In genomic region chr6:103255132-103255531, GRCh38 we compare ENCODE assay signal across 37 cellular contexts.
"Had no signal": no experiment of that assay in that cellular context is flagged by ENCODE, and none has a peak within 500 bp of the region (broad histone marks: within the 10 kb centered on the region; RNA-seq: fewer than 3 reads in every experiment).

No MANE protein-coding gene starts in this region.

- H3K27me3 ChIP-seq: adrenal gland, ascending aorta, body of pancreas, brain microvascular endothelial cell, breast epithelium, cardiac muscle cell had no signal

- H3K27me3 Mint-ChIP-seq: activated naive CD4-positive, alpha-beta T cell treated with anti-CD3 and anti-CD28 coated beads, Interleukin-2, amount 10 ng/mL, durations not matched to agents 7 days and 5 days; activated naive CD4-positive, alpha-beta T cell treated with anti-CD3 and anti-CD28 coated beads, Interleukin-2, amount 50 U/mL, for 24 hours; activated naive CD8-positive, alpha-beta T cell; activated naive CD8-positive, alpha-beta T cell treated with anti-CD3 and anti-CD28 coated beads for 36 hours; activated naive CD8-positive, alpha-beta T cell treated with anti-CD3 and anti-CD28 coated beads, Interleukin-2, amount 10 ng/mL, durations not matched to agents 7 days and 5 days; activated naive CD8-positive, alpha-beta T cell treated with anti-CD3 and anti-CD28 coated beads, Interleukin-2, amount 50 U/mL, for 24 hours; activated T-cell treated with anti-CD3 and anti-CD28 coated beads, Interleukin-2, amount 50 U/mL, for 24 hours; activated T-helper 17 cell treated with anti-CD3 and anti-CD28 coated beads, Interleukin-2, amount 50 U/mL, for 72 hours; brain; central memory CD8-positive, alpha-beta T cell had no signal

- H3K27ac Mint-ChIP-seq: activated naive CD4-positive, alpha-beta T cell treated with anti-CD3 and anti-CD28 coated beads for 36 hours; activated naive CD4-positive, alpha-beta T cell treated with anti-CD3 and anti-CD28 coated beads, Interleukin-2, amount 10 ng/mL, durations not matched to agents 7 days and 5 days; activated naive CD4-positive, alpha-beta T cell treated with anti-CD3 and anti-CD28 coated beads, Interleukin-2, amount 50 U/mL, for 24 hours; activated naive CD4-positive, alpha-beta T cell treated with anti-CD3 and anti-CD28 coated beads, Interleukin-2, amount 50 U/mL, for 72 hours; activated naive CD8-positive, alpha-beta T cell; activated naive CD8-positive, alpha-beta T cell treated with anti-CD3 and anti-CD28 coated beads for 36 hours; activated naive CD8-positive, alpha-beta T cell treated with anti-CD3 and anti-CD28 coated beads, Interleukin-2, amount 10 ng/mL, durations not matched to agents 7 days and 5 days; activated naive CD8-positive, alpha-beta T cell treated with anti-CD3 and anti-CD28 coated beads, Interleukin-2, amount 50 U/mL, for 24 hours; activated T-cell treated with anti-CD3 and anti-CD28 coated beads, Interleukin-2, amount 50 U/mL, for 24 hours; activated T-cell treated with anti-CD3 and anti-CD28 coated beads, Interleukin-2, amount 50 U/mL, for 72 hours; activated T-helper 1 cell treated with anti-CD3 and anti-CD28 coated beads, Interleukin-12 subunit alpha, Interleukin-12 subunit beta, Interleukin-2, Interleukin-4 antibody, amounts not matched to agents 30 ng/mL and 10 ng/mL and 1 ng/mL, durations not matched to agents 14 hours and 24 hours and 36 hours; activated T-helper 17 cell treated with anti-CD3 and anti-CD28 coated beads, Interleukin-2, amount 50 U/mL, for 72 hours; activated T-helper 2 cell treated with anti-CD3 and anti-CD28 coated beads, Interferon-gamma antibody, Interleukin-2, Interleukin-4, amounts not matched to agents 10 μg/mL and 5 μg/mL and 100 μg/mL, durations not matched to agents 14 hours and 24 hours and 36 hours; brain had no signal

- DNase-seq: activated effector memory CD4-positive, alpha-beta T cell treated with anti-CD3 and anti-CD28 coated beads, Interleukin-2, amount 50 U/mL, for 16 hours; activated effector memory CD4-positive, alpha-beta T cell treated with Interleukin-2 at 50 U/mL for 16 hours; activated gamma-delta T cell; activated gamma-delta T cell treated with Interleukin-2 at 50 U/mL for 16 hours; activated naive CD4-positive, alpha-beta T cell; activated naive CD4-positive, alpha-beta T cell treated with anti-CD3 and anti-CD28 coated beads for 36 hours; activated naive CD4-positive, alpha-beta T cell treated with anti-CD3 and anti-CD28 coated beads, Interleukin-2, amount 10 ng/mL, durations not matched to agents 7 days and 5 days; activated naive CD4-positive, alpha-beta T cell treated with anti-CD3 and anti-CD28 coated beads, Interleukin-2, amount 50 U/mL, for 16 hours; activated naive CD4-positive, alpha-beta T cell treated with Interleukin-2 at 50 U/mL for 16 hours; activated naive CD8-positive, alpha-beta T cell treated with anti-CD3 and anti-CD28 coated beads for 36 hours; activated naive CD8-positive, alpha-beta T cell treated with anti-CD3 and anti-CD28 coated beads, Interleukin-2, amount 10 ng/mL, durations not matched to agents 7 days and 5 days; activated naive CD8-positive, alpha-beta T cell treated with anti-CD3 and anti-CD28 coated beads, Interleukin-2, amount 50 U/mL, for 24 hours; activated T-cell treated with anti-CD3 and anti-CD28 coated beads for 4 hours; activated T-cell treated with anti-CD3 and anti-CD28 coated beads, Interleukin-2, amount 50 U/mL, for 1 hour; activated T-cell treated with anti-CD3 and anti-CD28 coated beads, Interleukin-2, amount 50 U/mL, for 24 hours; activated T-cell treated with anti-CD3 and anti-CD28 coated beads, Interleukin-2, amount 50 U/mL, for 4 hours; activated T-cell treated with anti-CD3 and anti-CD28 coated beads, Interleukin-2, amount 50 U/mL, for 48 hours; activated T-cell treated with anti-CD3 and anti-CD28 coated beads, Interleukin-2, amount 50 U/mL, for 72 hours; adrenal gland; amniotic stem cell; amygdala; anterior cingulate cortex; aorta; body of pancreas; brain microvascular endothelial cell; central memory CD4-positive, alpha-beta T cell had no signal

- ATAC-seq: activated naive CD4-positive, alpha-beta T cell treated with anti-CD3 and anti-CD28 coated beads, Interleukin-2, amount 50 U/mL, for 72 hours; activated naive CD8-positive, alpha-beta T cell treated with anti-CD3 and anti-CD28 coated beads, Interleukin-2, amount 50 U/mL, for 24 hours; activated T-cell treated with anti-CD3 and anti-CD28 coated beads, Interleukin-2, amount 50 U/mL, for 4 hours; activated T-cell treated with anti-CD3 and anti-CD28 coated beads, Interleukin-2, amount 50 U/mL, for 72 hours; activated T-helper 17 cell treated with anti-CD3 and anti-CD28 coated beads, Interleukin-2, amount 50 U/mL, for 72 hours; body of pancreas had no signal

- H3K9me3 ChIP-seq: adrenal gland, ascending aorta, body of pancreas, breast epithelium had no signal

- H3K4me3 Mint-ChIP-seq: activated naive CD4-positive, alpha-beta T cell treated with anti-CD3 and anti-CD28 coated beads for 36 hours; activated naive CD4-positive, alpha-beta T cell treated with anti-CD3 and anti-CD28 coated beads, Interleukin-2, amount 10 ng/mL, durations not matched to agents 7 days and 5 days; activated naive CD4-positive, alpha-beta T cell treated with anti-CD3 and anti-CD28 coated beads, Interleukin-2, amount 50 U/mL, for 24 hours; activated naive CD8-positive, alpha-beta T cell; activated naive CD8-positive, alpha-beta T cell treated with anti-CD3 and anti-CD28 coated beads for 36 hours; activated naive CD8-positive, alpha-beta T cell treated with anti-CD3 and anti-CD28 coated beads, Interleukin-2, amount 10 ng/mL, durations not matched to agents 7 days and 5 days; activated naive CD8-positive, alpha-beta T cell treated with anti-CD3 and anti-CD28 coated beads, Interleukin-2, amount 50 U/mL, for 24 hours; activated T-cell treated with anti-CD3 and anti-CD28 coated beads, Interleukin-2, amount 50 U/mL, for 24 hours; activated T-cell treated with anti-CD3 and anti-CD28 coated beads, Interleukin-2, amount 50 U/mL, for 4 hours; activated T-cell treated with anti-CD3 and anti-CD28 coated beads, Interleukin-2, amount 50 U/mL, for 72 hours; activated T-helper 1 cell treated with anti-CD3 and anti-CD28 coated beads, Interleukin-12 subunit alpha, Interleukin-12 subunit beta, Interleukin-2, Interleukin-4 antibody, amounts not matched to agents 30 ng/mL and 10 ng/mL and 1 ng/mL, durations not matched to agents 14 hours and 24 hours and 36 hours; activated T-helper 17 cell treated with anti-CD3 and anti-CD28 coated beads, Interleukin-2, amount 50 U/mL, for 72 hours; brain; central memory CD8-positive, alpha-beta T cell had no signal

- H3K36me3 Mint-ChIP-seq: activated naive CD4-positive, alpha-beta T cell treated with anti-CD3 and anti-CD28 coated beads, Interleukin-2, amount 10 ng/mL, durations not matched to agents 7 days and 5 days; activated naive CD4-positive, alpha-beta T cell treated with anti-CD3 and anti-CD28 coated beads, Interleukin-2, amount 50 U/mL, for 24 hours; activated naive CD4-positive, alpha-beta T cell treated with anti-CD3 and anti-CD28 coated beads, Interleukin-2, amount 50 U/mL, for 72 hours; activated naive CD8-positive, alpha-beta T cell; activated naive CD8-positive, alpha-beta T cell treated with anti-CD3 and anti-CD28 coated beads for 36 hours; activated naive CD8-positive, alpha-beta T cell treated with anti-CD3 and anti-CD28 coated beads, Interleukin-2, amount 10 ng/mL, durations not matched to agents 7 days and 5 days; brain had no signal

- H3K27ac ChIP-seq: adrenal gland, ascending aorta, body of pancreas, brain microvascular endothelial cell, breast epithelium, cardiac muscle cell had no signal

- H3K4me1 Mint-ChIP-seq: activated naive CD4-positive, alpha-beta T cell treated with anti-CD3 and anti-CD28 coated beads, Interleukin-2, amount 10 ng/mL, durations not matched to agents 7 days and 5 days; activated naive CD4-positive, alpha-beta T cell treated with anti-CD3 and anti-CD28 coated beads, Interleukin-2, amount 50 U/mL, for 24 hours; activated naive CD8-positive, alpha-beta T cell treated with anti-CD3 and anti-CD28 coated beads for 36 hours; activated naive CD8-positive, alpha-beta T cell treated with anti-CD3 and anti-CD28 coated beads, Interleukin-2, amount 10 ng/mL, durations not matched to agents 7 days and 5 days; activated naive CD8-positive, alpha-beta T cell treated with anti-CD3 and anti-CD28 coated beads, Interleukin-2, amount 50 U/mL, for 24 hours; activated T-helper 17 cell treated with anti-CD3 and anti-CD28 coated beads, Interleukin-2, amount 50 U/mL, for 72 hours; brain; central memory CD8-positive, alpha-beta T cell had no signal

- H3K9me3 Mint-ChIP-seq: activated naive CD8-positive, alpha-beta T cell treated with anti-CD3 and anti-CD28 coated beads, Interleukin-2, amount 50 U/mL, for 24 hours; activated T-helper 17 cell treated with anti-CD3 and anti-CD28 coated beads, Interleukin-2, amount 50 U/mL, for 72 hours had no signal

- H3K4me1 ChIP-seq: adrenal gland, ascending aorta, body of pancreas, breast epithelium had no signal

- H3K4me3 ChIP-seq: adrenal gland, ascending aorta, body of pancreas, breast epithelium, cardiac muscle cell had no signal

- H3K36me3 ChIP-seq: adrenal gland, ascending aorta, brain microvascular endothelial cell, breast epithelium, cardiac muscle cell had no signal
